Comparison of ENCODE assay signal across 21 cellular contexts in the genomic region with DNA sequence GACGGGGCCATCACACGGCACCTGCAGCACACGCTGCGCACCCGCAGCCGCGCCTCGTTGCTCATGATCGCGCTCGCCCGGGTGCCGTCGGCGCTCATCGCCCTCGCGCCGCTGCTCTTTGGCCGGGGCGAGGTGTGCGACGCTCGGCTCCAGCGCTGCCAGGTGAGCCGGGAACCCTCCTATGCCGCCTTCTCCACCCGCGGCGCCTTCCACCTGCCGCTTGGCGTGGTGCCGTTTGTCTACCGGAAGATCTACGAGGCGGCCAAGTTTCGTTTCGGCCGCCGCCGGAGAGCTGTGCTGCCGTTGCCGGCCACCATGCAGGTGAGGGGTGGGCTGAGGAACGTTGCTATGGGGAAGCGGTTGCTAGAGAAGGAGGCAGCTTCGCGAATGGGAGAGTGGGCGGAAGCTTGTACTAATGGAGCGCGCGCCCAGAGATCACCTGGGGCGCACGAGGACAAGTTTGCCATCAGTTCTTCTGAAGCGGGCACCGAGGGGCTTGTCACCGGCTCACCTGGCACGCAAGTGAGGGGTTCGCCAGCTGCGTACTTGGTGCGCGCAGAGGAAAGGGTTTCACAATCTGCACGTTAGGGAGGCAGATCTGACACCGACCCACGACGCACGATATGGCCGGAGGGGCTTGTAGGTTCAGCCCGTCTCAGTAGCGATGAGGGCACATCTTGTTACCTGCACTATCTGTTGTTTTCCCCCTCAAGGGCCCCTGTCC. TPM values are rescaled to one million over a fixed set of nuclear protein-coding genes. Genes with fewer than 3 reads are reported as not detected.
DNase-seq lines count a peak whose midpoint lies in the region; FAIRE-seq and TF ChIP-seq lines count a peak whose summit lies in the region.
"Had no signal": no experiment of that assay in that cellular context is flagged by ENCODE, and none has a peak within 500 bp of the region (broad histone marks: within the 10 kb centered on the region; RNA-seq: fewer than 3 reads in every experiment).

No MANE protein-coding gene starts in this region.

- peaks cover 10% of the 10 kb centered on the region for H3K4me1 Mint-ChIP-seq in astrocyte (ENCODE audit: low read depth, unreplicated experiment)
- H3K4me1 Mint-ChIP-seq: IgD-negative memory B cell had no signal

- H3K9ac ChIP-seq in astrocyte (ENCODE audit: low read length) (no peak overlapping the region), neuronal stem cell (ENCODE audit: low read depth, low read length, poor library complexity) (peak overlapping the region; percentile 2), Karpas-422 (ENCODE audit: low read length) (no peak overlapping the region)

- H3K9me3 Mint-ChIP-seq in astrocyte (ENCODE audit: unreplicated experiment) = peaks cover 9% of the 10 kb centered on the region

- no peak overlapping the region for H3K4me3 Mint-ChIP-seq in astrocyte (ENCODE audit: unreplicated experiment)
- H3K4me3 Mint-ChIP-seq: IgD-negative memory B cell had no signal

- H4K91ac ChIP-seq in neuronal stem cell (ENCODE audit: low read depth, low read length, poor library complexity) = no peak overlapping the region

- H3K36me3 ChIP-seq in astrocyte (ENCODE audit: insufficient read depth, low read length) = no peaks in the 10 kb centered on the region
- no peaks in the 10 kb centered on the region for H3K36me3 ChIP-seq in neuronal stem cell (replicated peaks in 1 of 2; ENCODE audit: control insufficient read depth in 2 of 2, insufficient read depth in 2 of 2, low read length in 2 of 2)
- H3K36me3 ChIP-seq in thyroid gland = no peaks in the 10 kb centered on the region
- H3K36me3 ChIP-seq in Karpas-422 (ENCODE audit: insufficient read depth, low read length) = no peaks in the 10 kb centered on the region
- H3K36me3 ChIP-seq: HAP-1 had no signal

- no peak overlapping the region for H4K8ac ChIP-seq in neuronal stem cell (ENCODE audit: low read depth, low read length)

- peak overlapping the region; percentile 57 for H3K4me2 ChIP-seq in astrocyte (ENCODE audit: low read length)
- H3K4me2 ChIP-seq in neuronal stem cell (ENCODE audit: insufficient read depth, low read length, poor library complexity, severe bottlenecking) = no peak overlapping the region
- H3K4me2 ChIP-seq in Karpas-422 (ENCODE audit: low read depth, low read length, poor library complexity, severe bottlenecking) = no peak overlapping the region
- H3K4me2 ChIP-seq: PC-9 had no signal

- FAIRE-seq in astrocyte (lab: Jason Lieb, UNC) = no peak

- H3K14ac ChIP-seq in neuronal stem cell (ENCODE audit: low read length) = peak overlapping the region; percentile 26

- TF ChIP-seq POLR2A in thyroid gland (IDR thresholded peaks at IDR 0.05) = no peak

- H3K4me1 ChIP-seq in astrocyte (ENCODE audit: insufficient read depth, low read length) (peaks cover 14% of the 10 kb centered on the region), neuronal stem cell (ENCODE audit: control insufficient read depth in 2 of 2, insufficient read depth in 1 of 2, low read depth in 1 of 2, low read length in 2 of 2) (no peaks in the 10 kb centered on the region), thyroid gland (peaks cover 0 to 8% of the 10 kb centered on the region in 2 donors), Karpas-422 (ENCODE audit: low read length) (no peaks in the 10 kb centered on the region)
- H3K4me1 ChIP-seq: Caco-2, HAP-1 had no signal

- no peak overlapping the region for H3K4ac ChIP-seq in neuronal stem cell (ENCODE audit: low read length)

- H4K20me1 ChIP-seq in astrocyte (ENCODE audit: insufficient read depth, low read length) (no peaks in the 10 kb centered on the region), Karpas-422 (ENCODE audit: insufficient read depth, low read depth, low read length) (no peaks in the 10 kb centered on the region)

- H3K9me2 ChIP-seq in Karpas-422 (replicated peaks; ENCODE audit: insufficient read depth, low read length) = no peaks in the 10 kb centered on the region

- H3K27ac ChIP-seq in astrocyte (ENCODE audit: low read depth, low read length) = no peak overlapping the region
- no peak overlapping the region for H3K27ac ChIP-seq in neuronal stem cell (replicated peaks; ENCODE audit: low read length)
- no peak overlapping the region for H3K27ac ChIP-seq in thyroid gland
- H3K27ac ChIP-seq in Karpas-422 (ENCODE audit: low read length) = no peak overlapping the region
- H3K27ac ChIP-seq: PC-9 had no signal

- H2AFZ ChIP-seq in astrocyte (ENCODE audit: low read depth, low read length) (no peak overlapping the region), neuronal stem cell (ENCODE audit: low read length) (no peak overlapping the region), Karpas-422 (ENCODE audit: low read length) (no peak overlapping the region)
- H2AFZ ChIP-seq: PC-9 had no signal

- H3K79me1 ChIP-seq in neuronal stem cell (ENCODE audit: low read depth, low read length) = no peaks in the 10 kb centered on the region

- H3K4me3 ChIP-seq in astrocyte (ENCODE audit: insufficient read depth, low read depth, low read length) = no peak overlapping the region
- H3K4me3 ChIP-seq in neuronal stem cell (ENCODE audit: low read length in 2 of 2) = no peak overlapping the region
- peak overlapping the region in 1 of 3 donors; percentile 7 for H3K4me3 ChIP-seq in thyroid gland (replicated peaks in 1 of 3)
- no peak overlapping the region for H3K4me3 ChIP-seq in Karpas-422 (ENCODE audit: low read length)
- H3K4me3 ChIP-seq: HAP-1, PC-9 had no signal

- peaks cover 2% of the 10 kb centered on the region for H3K36me3 Mint-ChIP-seq in astrocyte (ENCODE audit: low read depth, unreplicated experiment)

- peak overlapping the region; percentile 63 for H2BK12ac ChIP-seq in neuronal stem cell (ENCODE audit: low read length)

- no peak overlapping the region for H2BK120ac ChIP-seq in neuronal stem cell (ENCODE audit: low read depth, low read length)

- intact Hi-C loops in thyroid gland (cut with DNase I) = no loop called here

- H3K79me2 ChIP-seq in astrocyte (ENCODE audit: insufficient read depth, low read length) (no peaks in the 10 kb centered on the region), Karpas-422 (ENCODE audit: low read length) (no peaks in the 10 kb centered on the region)

- H3K27me3 ChIP-seq in astrocyte (ENCODE audit: insufficient read depth, low read length) (peaks cover 6% of the 10 kb centered on the region), neuronal stem cell (ENCODE audit: control insufficient read depth in 3 of 3, insufficient read depth in 3 of 3, low read depth in 1 of 3, low read length in 3 of 3) (no peaks in the 10 kb centered on the region), thyroid gland (no peaks in the 10 kb centered on the region), Karpas-422 (ENCODE audit: low read length) (no peaks in the 10 kb centered on the region)

- peaks cover 2% of the 10 kb centered on the region for H3K27me3 Mint-ChIP-seq in astrocyte (ENCODE audit: low read depth, unreplicated experiment)

- H3K27ac Mint-ChIP-seq in astrocyte (ENCODE audit: unreplicated experiment) = no peak overlapping the region

- H2AK5ac ChIP-seq in neuronal stem cell (ENCODE audit: low read depth, low read length) = no peak overlapping the region

- DNase-seq in NCI-H748 (lab: John Stamatoyannopoulos, UW; ENCODE audit: unreplicated experiment) (peak; percentile 18), NCI-H748 treated with DMSO at 0.1 percent for 48 hours (lab: John Stamatoyannopoulos, UW) (no peak), astrocyte (ENCODE audit: low read depth) (no peak), neuronal stem cell (ENCODE audit: low spot score) (no peak), thyroid gland (peak; percentile 46 to 52), NCI-H128 (lab: John Stamatoyannopoulos, UW; ENCODE audit: unreplicated experiment) (no peak), Karpas-422 (no peak), NCI-H1092 (lab: John Stamatoyannopoulos, UW) (no peak)
- DNase-seq: 8988T, AML-193, Caco-2, DMS153, EL, NCI-H1417 treated with DMSO at 0.1 percent for 48 hours, NCI-H1930, NCI-H2171, NCI-H446, NCI-H82 had no signal

- H3K23ac ChIP-seq in neuronal stem cell (ENCODE audit: low read depth, low read length, poor library complexity) = no peak overlapping the region

- H2BK15ac ChIP-seq in neuronal stem cell (ENCODE audit: low read length) = peak overlapping the region; percentile 35

- no peak for TF ChIP-seq CTCF in astrocyte (IDR thresholded peaks at IDR 0.05; ENCODE audit: insufficient read depth, low read depth, low read length)
- no peak for TF ChIP-seq CTCF in thyroid gland (IDR thresholded peaks at IDR 0.05)

- no CpG with 5 or more reads among the region's 69 CpGs for WGBS in neuronal stem cell (ENCODE audit: extremely low coverage in 2 of 2, insufficient read length in 2 of 2, insufficient replicate concordance in 1 of 2), 2 donors
- WGBS in thyroid gland, 2 donors = 41 to 60% methylated on average over 45 to 47 of the region's 69 CpGs

- H3K18ac ChIP-seq in neuronal stem cell (ENCODE audit: low read length) = peak overlapping the region; percentile 16

- H3K9me3 ChIP-seq in astrocyte (ENCODE audit: insufficient read depth, low read depth, low read length) = peaks cover 10% of the 10 kb centered on the region
- peaks cover 0 to 7% of the 10 kb centered on the region in 2 donors for H3K9me3 ChIP-seq in neuronal stem cell (replicated peaks in 1 of 2; ENCODE audit: control insufficient read depth in 2 of 2, insufficient read depth in 1 of 2, low read depth in 1 of 2, low read length in 2 of 2)
- no peaks in the 10 kb centered on the region for H3K9me3 ChIP-seq in thyroid gland
- no peaks in the 10 kb centered on the region for H3K9me3 ChIP-seq in Karpas-422 (ENCODE audit: low read length)
- H3K9me3 ChIP-seq: Caco-2, HAP-1 had no signal

- H2BK5ac ChIP-seq in neuronal stem cell (ENCODE audit: low read length) = no peak overlapping the region

RNA-seq across cellular contexts. Expression of gene DDX18, which starts 45.6 kb away (rescaled TPM):
- total RNA-seq in astrocyte (64.3 and 72.6 TPM in 2 replicates), thyroid gland (10 to 100 TPM; 47.6 to 65.6 (median 49.0) TPM)
- polyA plus RNA-seq in neuronal stem cell (2013, experiment 1 of 2) = 50.3 TPM
- 55.4 TPM for polyA plus RNA-seq in neuronal stem cell (2013, experiment 2 of 2)
- 44.8 and 88.0 TPM in 2 replicates for total RNA-seq in Karpas-422 (2014; rRNA removed; shearing (Covaris generic); ENCODE audit: low replicate concordance)

Comparison
In these comparisons a context has a peak if more than half of its experiments do, and no peak if none do; other contexts are left out.
1. DNase-seq: peak in NCI-H748 (single experiment) and thyroid gland (2 of 2); none in NCI-H748 treated with DMSO at 0.1 percent for 48 hours (single experiment), astrocyte (single experiment), neuronal stem cell (single experiment), NCI-H128 (single experiment), Karpas-422 (single experiment) and NCI-H1092 (single experiment).